In genomic region chr18:37166491-37166890, GRCh38 we compare ENCODE assay signal across 19 cellular contexts.
DNase-seq lines count a peak whose midpoint lies in the region; TF ChIP-seq lines count a peak whose summit lies in the region.
"Had no signal": no experiment of that assay in that cellular context is flagged by ENCODE, and none has a peak within 500 bp of the region (broad histone marks: within the 10 kb centered on the region; RNA-seq: fewer than 3 reads in every experiment).

No MANE protein-coding gene starts in this region.

- intact Hi-C loops in mammary epithelial cell (cut with micrococcal nuclease) (no loop called here), MCF 10A (cut with micrococcal nuclease) (no loop called here)

- H4K20me1 ChIP-seq in mammary epithelial cell (ENCODE audit: insufficient read depth, low read length) (no peaks in the 10 kb centered on the region), MM.1S (ENCODE audit: insufficient read depth, low read length) (no peaks in the 10 kb centered on the region)

- peaks cover 2% of the 10 kb centered on the region for H3K36me3 ChIP-seq in mammary epithelial cell (ENCODE audit: insufficient read depth, low read length)
- no peaks in the 10 kb centered on the region for H3K36me3 ChIP-seq in endodermal cell (ENCODE audit: control insufficient read depth, insufficient read depth, low read length)
- H3K36me3 ChIP-seq in MM.1S (replicated peaks; ENCODE audit: insufficient read depth, low read length): no peaks in the 10 kb centered on the region

- CTCF ChIA-PET in mammary epithelial cell (lab: Charles Lee; ENCODE audit: low non-redundant PET) (no interaction called here), MCF 10A (lab: Yijun Ruan, JAX) (no interaction called here)

- H3K27me3 ChIP-seq in mammary epithelial cell (ENCODE audit: insufficient read depth, low read length) (no peaks in the 10 kb centered on the region), endodermal cell (ENCODE audit: control insufficient read depth, insufficient read depth, low read length, poor library complexity, severe bottlenecking) (no peaks in the 10 kb centered on the region), MM.1S (replicated peaks; ENCODE audit: insufficient read depth, low read length) (no peaks in the 10 kb centered on the region)

- H3K27me3 Mint-ChIP-seq in MCF 10A (ENCODE audit: insufficient read depth, unreplicated experiment) (no peaks in the 10 kb centered on the region), endodermal cell (ENCODE audit: insufficient read depth) (no peaks in the 10 kb centered on the region), glutamatergic neuron (ENCODE audit: unreplicated experiment) (no peaks in the 10 kb centered on the region)
- H3K27me3 Mint-ChIP-seq: CD4-positive, alpha-beta memory T cell had no signal

- H3K4me1 Mint-ChIP-seq in MCF 10A (ENCODE audit: insufficient read depth, unreplicated experiment): no peaks in the 10 kb centered on the region
- peaks cover 18% of the 10 kb centered on the region for H3K4me1 Mint-ChIP-seq in endodermal cell
- peaks cover 4% of the 10 kb centered on the region for H3K4me1 Mint-ChIP-seq in glutamatergic neuron (ENCODE audit: low read depth, unreplicated experiment)
- H3K4me1 Mint-ChIP-seq: CD4-positive, alpha-beta memory T cell had no signal

- H3K79me2 ChIP-seq in mammary epithelial cell (ENCODE audit: insufficient read depth, low read length) (no peaks in the 10 kb centered on the region), MM.1S (ENCODE audit: low read length) (no peaks in the 10 kb centered on the region)

- H3K9me3 Mint-ChIP-seq in MCF 10A (ENCODE audit: unreplicated experiment) (no peaks in the 10 kb centered on the region), endodermal cell (no peaks in the 10 kb centered on the region), glutamatergic neuron (ENCODE audit: unreplicated experiment) (peaks cover 3% of the 10 kb centered on the region)
- H3K9me3 Mint-ChIP-seq: H9 had no signal

- dilution Hi-C loops in mammary epithelial cell (cut with HindIII; ENCODE audit: low sequenced_read_pairs): no loop called here

- peaks cover 4% of the 10 kb centered on the region for H3K4me1 ChIP-seq in mammary epithelial cell (ENCODE audit: insufficient read depth, low read length)
- peaks cover 5% of the 10 kb centered on the region for H3K4me1 ChIP-seq in endodermal cell (ENCODE audit: control insufficient read depth, insufficient read depth, low read length)
- no peaks in the 10 kb centered on the region for H3K4me1 ChIP-seq in MM.1S (ENCODE audit: low read length)
- H3K4me1 ChIP-seq: A549 had no signal

- H3K4me2 ChIP-seq in mammary epithelial cell (ENCODE audit: insufficient read depth, low read depth, low read length): no peak overlapping the region
- no peak overlapping the region for H3K4me2 ChIP-seq in MM.1S (ENCODE audit: low read depth, low read length)
- H3K4me2 ChIP-seq: A549 had no signal

- no TSS peak for BruUV-seq in mammary epithelial cell (replicated peaks; lab: Mats Ljungman, UMichigan)
- BruUV-seq in MCF 10A (replicated peaks; lab: Mats Ljungman, UMichigan): no TSS peak

- H3K36me3 Mint-ChIP-seq in MCF 10A (ENCODE audit: insufficient read depth, unreplicated experiment) (no peaks in the 10 kb centered on the region), endodermal cell (ENCODE audit: low read depth) (no peaks in the 10 kb centered on the region), glutamatergic neuron (ENCODE audit: unreplicated experiment) (no peaks in the 10 kb centered on the region)

- H3F3A ChIP-seq in MM.1S (ENCODE audit: insufficient read depth, low read length): no peaks in the 10 kb centered on the region

- H3K4me3 ChIP-seq in mammary epithelial cell (replicated peaks in 1 of 3; ENCODE audit: insufficient read depth in 1 of 3, low read depth in 2 of 3, low read length in 3 of 3): no peak overlapping the region
- no peak overlapping the region for H3K4me3 ChIP-seq in endodermal cell (ENCODE audit: low read length)
- no peak overlapping the region for H3K4me3 ChIP-seq in MM.1S (ENCODE audit: low read length)
- H3K4me3 ChIP-seq: A549 had no signal

- H3K9me2 ChIP-seq in MM.1S (replicated peaks; ENCODE audit: insufficient read depth, low read length): no peaks in the 10 kb centered on the region

- no peaks in the 10 kb centered on the region for H3K9me3 ChIP-seq in mammary epithelial cell (replicated peaks; ENCODE audit: insufficient read depth, low read length)
- H3K9me3 ChIP-seq in endodermal cell (ENCODE audit: control insufficient read depth, low read length): no peaks in the 10 kb centered on the region
- no peaks in the 10 kb centered on the region for H3K9me3 ChIP-seq in MM.1S (replicated peaks; ENCODE audit: insufficient read depth, low read length)
- H3K9me3 ChIP-seq: A549 had no signal

- DNase-seq in mammary epithelial cell (peak; percentile 2), MCF 10A (ENCODE audit: unreplicated experiment) (no peak), endodermal cell (no peak), glutamatergic neuron (no peak), NCI-H187 treated with DMSO at 0.1 percent for 48 hours (lab: John Stamatoyannopoulos, UW) (no peak), MM.1S (no peak), AML-193 (lab: John Stamatoyannopoulos, UW) (no peak), iPS-NIHi7 (ENCODE audit: extremely low spot score) (no peak)
- DNase-seq: ACHN; C1 segment of cervical spinal cord; Calu3; CD4-positive, alpha-beta memory T cell; COR-L47; DMS53; DMS79 treated with DMSO at 0.1 percent for 48 hours; GF-D8 had no signal

- H3K4me3 Mint-ChIP-seq in MCF 10A (ENCODE audit: unreplicated experiment): no peak overlapping the region
- no peak overlapping the region for H3K4me3 Mint-ChIP-seq in endodermal cell
- H3K4me3 Mint-ChIP-seq in glutamatergic neuron (ENCODE audit: unreplicated experiment): no peak overlapping the region
- H3K4me3 Mint-ChIP-seq: CD4-positive, alpha-beta memory T cell; H9 had no signal

- POLR2A ChIA-PET in MCF 10A (lab: Yijun Ruan, JAX): interaction anchor here (0.7 kb wide), 1 partner anchor 12 kb away, joined by 6 read pairs; no protein-coding TSS in a partner anchor

- H2AFZ ChIP-seq in mammary epithelial cell (ENCODE audit: low read depth, low read length) (no peak overlapping the region), MM.1S (ENCODE audit: low read length) (no peak overlapping the region)

- H3K9ac ChIP-seq in mammary epithelial cell (ENCODE audit: insufficient read depth, low read length): no peak overlapping the region
- no peak overlapping the region for H3K9ac ChIP-seq in endodermal cell (ENCODE audit: extremely low read depth, low read length, poor library complexity, severe bottlenecking)
- H3K9ac ChIP-seq in MM.1S (ENCODE audit: low read length): no peak overlapping the region

- 95% methylated on average over 1 of the region's 1 CpG for WGBS in mammary epithelial cell (ENCODE audit: low coverage, missing lambda C conversion rate)
- 94% methylated on average over 1 of the region's 1 CpG; no CpG with 5 or more reads in 1 of the 2 experiments for WGBS in endodermal cell (ENCODE audit: insufficient coverage in 1 of 2, insufficient read length in 1 of 2), 2 experiments

- no peak for TF ChIP-seq CTCF in mammary epithelial cell (conservative IDR thresholded peaks at IDR 0.05 in 1 of 2, IDR thresholded peaks at IDR 0.05 in 1 of 2; ENCODE audit: extremely low read depth in 1 of 2, insufficient read depth in 1 of 2, low read depth in 1 of 2, low read length in 2 of 2)
- TF ChIP-seq CTCF in MCF 10A (IDR thresholded peaks at IDR 0.05; ENCODE audit: unreplicated experiment): no peak
- TF ChIP-seq CTCF in endodermal cell (conservative IDR thresholded peaks at IDR 0.05): no peak
- TF ChIP-seq CTCF in glutamatergic neuron (IDR thresholded peaks at IDR 0.05; ENCODE audit: partially characterized antibody, unreplicated experiment): no peak
- no peak for TF ChIP-seq CTCF in MM.1S (IDR thresholded peaks at IDR 0.05; ENCODE audit: low read length)

- H3K27ac Mint-ChIP-seq in MCF 10A (ENCODE audit: low read depth, unreplicated experiment): no peak overlapping the region
- peak overlapping the region; percentile 44 for H3K27ac Mint-ChIP-seq in endodermal cell
- H3K27ac Mint-ChIP-seq in glutamatergic neuron (ENCODE audit: unreplicated experiment): peak overlapping the region; percentile 11

- H3K27ac ChIP-seq in mammary epithelial cell (ENCODE audit: insufficient read depth, low read depth, low read length): no peak overlapping the region
- no peak overlapping the region for H3K27ac ChIP-seq in endodermal cell (ENCODE audit: low read depth, low read length)
- no peak overlapping the region for H3K27ac ChIP-seq in MM.1S (ENCODE audit: low read length)
- H3K27ac ChIP-seq: 22Rv1, A549 had no signal

- in situ Hi-C loops in mammary epithelial cell (cut with MboI; ENCODE audit: low sequenced_read_pairs in 2 of 2): no loop called here
